In the genomic region with DNA sequence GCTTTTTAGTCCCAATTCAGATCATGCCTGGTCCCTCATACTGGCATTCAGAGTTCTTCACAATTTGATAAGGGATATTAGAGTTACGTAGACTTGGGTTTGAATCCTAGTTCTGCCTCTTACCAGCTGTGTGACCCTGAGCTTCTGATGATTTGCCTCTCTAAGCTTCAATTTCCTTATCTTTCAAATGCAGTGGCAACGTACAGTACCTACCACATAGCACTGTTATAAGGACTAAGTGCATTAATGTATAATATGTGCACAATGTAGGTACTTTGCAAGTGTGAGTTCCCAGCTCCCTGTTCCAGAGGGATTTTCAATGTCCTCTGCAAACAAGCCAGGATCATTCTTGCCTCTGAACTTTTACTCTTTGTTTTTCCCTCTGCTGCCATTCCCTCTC, we compare ENCODE assay signal across 18 cellular contexts. TPM values are rescaled to one million over a fixed set of nuclear protein-coding genes. Genes with fewer than 3 reads are reported as not detected.
DNase-seq lines count a peak whose midpoint lies in the region; ATAC-seq and TF ChIP-seq lines count a peak whose summit lies in the region.
"Had no signal": no experiment of that assay in that cellular context is flagged by ENCODE, and none has a peak within 500 bp of the region (broad histone marks: within the 10 kb centered on the region; RNA-seq: fewer than 3 reads in every experiment).

No MANE protein-coding gene starts in this region.

- H3K9ac ChIP-seq in Loucy (ENCODE audit: low read depth, low read length, poor library complexity, severe bottlenecking): peak overlapping the region; percentile 92
- H3K9ac ChIP-seq: SK-N-SH had no signal

- TF ChIP-seq CTCF in Loucy (conservative IDR thresholded peaks at IDR 0.05; ENCODE audit: low read length) (no peak), neutrophil (IDR thresholded peaks at IDR 0.05) (no peak), osteoblast (IDR thresholded peaks at IDR 0.05; ENCODE audit: extremely low read depth, low read depth, low read length) (no peak)

- no peaks in the 10 kb centered on the region for H3F3A ChIP-seq in Loucy (ENCODE audit: low read depth)

- H3K36me3 ChIP-seq in Loucy (ENCODE audit: insufficient read depth, low read length): peaks cover 10% of the 10 kb centered on the region; the same call in 1 of the 2 replicates
- H3K36me3 ChIP-seq in neutrophil: peaks cover 50% of the 10 kb centered on the region
- peaks cover 12% of the 10 kb centered on the region for H3K36me3 ChIP-seq in osteoblast (ENCODE audit: insufficient read depth, low read length)

- CTCF ChIA-PET in activated CD4-positive, alpha-beta T cell treated with anti-CD3 and anti-CD28 coated beads for 36 hours (lab: Charles Lee): interaction anchor here (0.6 to 2.7 kb wide), 6 partner anchors 8 to 239 kb away, joined by 4 to 10 read pairs (median 4); partner anchors contain the start of gene RHOG

- H4K20me1 ChIP-seq in Loucy (ENCODE audit: insufficient read depth, low read length, poor library complexity, severe bottlenecking) (peaks cover 76% of the 10 kb centered on the region), osteoblast (ENCODE audit: insufficient read depth, low read length) (peaks cover 74% of the 10 kb centered on the region)

- no peaks in the 10 kb centered on the region for H3K27me3 Mint-ChIP-seq in activated CD4-positive, alpha-beta T cell treated with anti-CD3 and anti-CD28 coated beads for 36 hours
- H3K27me3 Mint-ChIP-seq: progenitor cell of endocrine pancreas had no signal

- H3K4me2 ChIP-seq in Loucy (ENCODE audit: low read depth, low read length, poor library complexity, severe bottlenecking): peak overlapping the region; percentile 92
- no peak overlapping the region for H3K4me2 ChIP-seq in osteoblast (ENCODE audit: insufficient read depth, low read length)
- H3K4me2 ChIP-seq: SK-N-SH, smooth muscle cell had no signal

- H3K4me3 ChIP-seq in Loucy (ENCODE audit: low read length, poor library complexity, severe bottlenecking) (peak overlapping the region; percentile 88), neutrophil (ENCODE audit: low read depth in 1 of 2, low read length in 1 of 2) (peak overlapping the region; percentile 93 to 99), osteoblast (ENCODE audit: insufficient read depth, low read length) (no peak overlapping the region)
- H3K4me3 ChIP-seq: ascending aorta, smooth muscle cell had no signal

- H3K9me3 Mint-ChIP-seq in activated CD4-positive, alpha-beta T cell treated with anti-CD3 and anti-CD28 coated beads for 36 hours (ENCODE audit: low read depth): no peaks in the 10 kb centered on the region

- H3K4me3 Mint-ChIP-seq in activated CD4-positive, alpha-beta T cell treated with anti-CD3 and anti-CD28 coated beads for 36 hours: peak overlapping the region; percentile 30

- no peak for ATAC-seq in activated CD4-positive, alpha-beta T cell treated with anti-CD3 and anti-CD28 coated beads for 36 hours
- no peak for ATAC-seq in HG02642 (IDR thresholded peaks at IDR 0.05; ENCODE audit: poor library complexity, unreplicated experiment)

- peak overlapping the region; percentile 19 for H3K27ac ChIP-seq in angular gyrus (ENCODE audit: low read depth, low read length)
- peak overlapping the region; percentile 98 for H3K27ac ChIP-seq in neutrophil
- no peak overlapping the region for H3K27ac ChIP-seq in osteoblast (ENCODE audit: low read depth, low read length)
- H3K27ac ChIP-seq: VCaP had no signal

- POLR2A ChIA-PET in activated CD4-positive, alpha-beta T cell treated with anti-CD3 and anti-CD28 coated beads for 36 hours (lab: Charles Lee): no interaction called here

- peaks cover 78% of the 10 kb centered on the region for H3K36me3 Mint-ChIP-seq in activated CD4-positive, alpha-beta T cell treated with anti-CD3 and anti-CD28 coated beads for 36 hours (ENCODE audit: low read depth)

- H3K27ac Mint-ChIP-seq in activated CD4-positive, alpha-beta T cell treated with anti-CD3 and anti-CD28 coated beads for 36 hours: peak overlapping the region; percentile 92
- H3K27ac Mint-ChIP-seq: progenitor cell of endocrine pancreas had no signal

- intact Hi-C loops in activated CD4-positive, alpha-beta T cell treated with anti-CD3 and anti-CD28 coated beads for 36 hours (cut with DNase I, micrococcal nuclease): no loop called here

- H2AFZ ChIP-seq in Loucy (ENCODE audit: low read length): no peak overlapping the region
- no peak overlapping the region for H2AFZ ChIP-seq in osteoblast (ENCODE audit: low read length)

- no peak for DNase-seq in activated CD4-positive, alpha-beta T cell treated with anti-CD3 and anti-CD28 coated beads for 36 hours
- DNase-seq in activated CD4-positive, alpha-beta T cell treated with anti-CD3 and anti-CD28 coated beads, Interleukin-2, amount 50 U/mL, for 48 hours: no peak
- DNase-seq in NCI-H187 (lab: John Stamatoyannopoulos, UW) (no peak), osteoblast (ENCODE audit: insufficient read length, low spot score, missing footprints) (no peak)
- DNase-seq: EL; KBM-7; NCI-H1105; NCI-H748 treated with DMSO at 0.1 percent for 48 hours; SK-N-SH; stimulated activated naive CD4-positive, alpha-beta T cell had no signal

- H3K9me3 ChIP-seq in Loucy (ENCODE audit: insufficient read depth, low read depth, low read length) (no peaks in the 10 kb centered on the region), neutrophil (no peaks in the 10 kb centered on the region), osteoblast (ENCODE audit: low read depth, low read length) (no peaks in the 10 kb centered on the region)
- H3K9me3 ChIP-seq: ascending aorta, SK-N-SH had no signal

- H3K9me2 ChIP-seq in Loucy (replicated peaks; ENCODE audit: low read depth, low read length): no peaks in the 10 kb centered on the region
- H3K9me2 ChIP-seq: SK-N-SH had no signal

- H3K4me1 ChIP-seq in Loucy (ENCODE audit: insufficient read depth, low read length, poor library complexity, severe bottlenecking) (peaks cover 76% of the 10 kb centered on the region), neutrophil (ENCODE audit: control insufficient read depth in 1 of 2, insufficient read depth in 1 of 2, low read depth in 1 of 2, low read length in 1 of 2) (peaks cover 91 to 96% of the 10 kb centered on the region in 2 experiments), osteoblast (ENCODE audit: insufficient read depth, low read length) (peaks cover 12% of the 10 kb centered on the region)

- H3K27me3 ChIP-seq in Loucy (ENCODE audit: insufficient read depth, low read length, poor library complexity, severe bottlenecking): no peaks in the 10 kb centered on the region
- no peaks in the 10 kb centered on the region for H3K27me3 ChIP-seq in neutrophil
- no peaks in the 10 kb centered on the region for H3K27me3 ChIP-seq in osteoblast (ENCODE audit: insufficient read depth, low read length)
- H3K27me3 ChIP-seq: ascending aorta had no signal

- H3K79me2 ChIP-seq in Loucy (ENCODE audit: insufficient read depth, low read length) (peaks cover 96% of the 10 kb centered on the region), osteoblast (ENCODE audit: insufficient read depth, low read length) (peaks cover 96% of the 10 kb centered on the region)

- H3K4me1 Mint-ChIP-seq in activated CD4-positive, alpha-beta T cell treated with anti-CD3 and anti-CD28 coated beads for 36 hours: peaks cover 82% of the 10 kb centered on the region

RNA-seq across cellular contexts. Expression of gene RHOG, which starts 7.3 kb away (rescaled TPM):
- 100 to 1,000 TPM; 157 to 180 TPM for total RNA-seq in activated CD4-positive, alpha-beta T cell treated with anti-CD3 and anti-CD28 coated beads for 36 hours
- total RNA-seq in osteoblast: 13.3 and 17.0 TPM in 2 replicates

RNA-seq across cellular contexts. Expression of gene STIM1, which starts 22.0 kb away (rescaled TPM):
- total RNA-seq in activated CD4-positive, alpha-beta T cell treated with anti-CD3 and anti-CD28 coated beads for 36 hours: 10 to 100 TPM; 60.0 to 62.6 TPM
- total RNA-seq in osteoblast: 57.5 and 57.9 TPM in 2 replicates

RNA-seq across cellular contexts. Expression of gene PGAP2, which starts 25.1 kb away (rescaled TPM):
- 10 to 100 TPM; 33.6 to 39.2 TPM for total RNA-seq in activated CD4-positive, alpha-beta T cell treated with anti-CD3 and anti-CD28 coated beads for 36 hours
- 10.3 and 10.9 TPM in 2 replicates for total RNA-seq in osteoblast

RNA-seq across cellular contexts. Expression of gene NUP98, which starts 36.1 kb away (rescaled TPM):
- total RNA-seq in activated CD4-positive, alpha-beta T cell treated with anti-CD3 and anti-CD28 coated beads for 36 hours: 100 to 1,000 TPM in 1 of 2 experiments, 10 to 100 TPM in 1; 96.0 to 134 TPM
- 114 and 119 TPM in 2 replicates for total RNA-seq in osteoblast
